Comparison of ENCODE assay signal across 1 cellular context in genomic region chr6:110513001-110513400, GRCh38.
TF ChIP-seq lines count a peak whose summit lies in the region.

No MANE protein-coding gene starts in this region.

TF ChIP-seq in HCT116, 20 proteins besides CTCF, POLR2A, EP300 and RAD21 (continued from another document):
- TF ChIP-seq REST (IDR thresholded peaks at IDR 0.05; ENCODE audit: low read depth), result no peak
- no peak for TF ChIP-seq FOSL1 (IDR thresholded peaks at IDR 0.05; ENCODE audit: low read depth)
- no peak for TF ChIP-seq EZH2 (IDR thresholded peaks at IDR 0.05)
- no peak for TF ChIP-seq ZNF274 (IDR thresholded peaks at IDR 0.05; ENCODE audit: low read depth, low read length)
- TF ChIP-seq ATF3 (IDR thresholded peaks at IDR 0.05), result no peak
